Comparison of ENCODE assay signal across 8 cellular contexts in genomic region chr5:132257131-132258101, GRCh38. TPM values are rescaled to one million over a fixed set of nuclear protein-coding genes. Genes with fewer than 3 reads are reported as not detected.
DNase-seq lines count a peak whose midpoint lies in the region; ATAC-seq lines count a peak whose summit lies in the region.

A gene with protein sequence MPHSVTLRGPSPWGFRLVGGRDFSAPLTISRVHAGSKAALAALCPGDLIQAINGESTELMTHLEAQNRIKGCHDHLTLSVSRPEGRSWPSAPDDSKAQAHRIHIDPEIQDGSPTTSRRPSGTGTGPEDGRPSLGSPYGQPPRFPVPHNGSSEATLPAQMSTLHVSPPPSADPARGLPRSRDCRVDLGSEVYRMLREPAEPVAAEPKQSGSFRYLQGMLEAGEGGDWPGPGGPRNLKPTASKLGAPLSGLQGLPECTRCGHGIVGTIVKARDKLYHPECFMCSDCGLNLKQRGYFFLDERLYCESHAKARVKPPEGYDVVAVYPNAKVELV (plus strand): TSS chr5:132257696. CDS start chr5:132257735, 39 bp downstream.

- peaks cover 11% of the 10 kb centered on the region for H3K4me1 Mint-ChIP-seq in activated CD8-positive, alpha-beta memory T cell treated with anti-CD3 and anti-CD28 coated beads, Interleukin-2, amount 10 ng/mL, durations not matched to agents 7 days and 5 days

- H3K27me3 Mint-ChIP-seq in activated CD8-positive, alpha-beta memory T cell treated with anti-CD3 and anti-CD28 coated beads, Interleukin-2, amount 10 ng/mL, durations not matched to agents 7 days and 5 days, result peaks cover 16% of the 10 kb centered on the region

- H3K9me3 Mint-ChIP-seq in activated CD8-positive, alpha-beta memory T cell treated with anti-CD3 and anti-CD28 coated beads, Interleukin-2, amount 10 ng/mL, durations not matched to agents 7 days and 5 days (ENCODE audit: low read depth), result no peaks in the 10 kb centered on the region

- CTCF ChIA-PET in activated CD8-positive, alpha-beta memory T cell treated with anti-CD3 and anti-CD28 coated beads, Interleukin-2, amount 10 ng/mL, durations not matched to agents 7 days and 5 days (lab: Charles Lee), result no interaction called here

- no peak within 1 kb of the TSS for H3K27ac Mint-ChIP-seq in activated CD8-positive, alpha-beta memory T cell treated with anti-CD3 and anti-CD28 coated beads, Interleukin-2, amount 10 ng/mL, durations not matched to agents 7 days and 5 days

- H3K4me3 Mint-ChIP-seq in activated CD8-positive, alpha-beta memory T cell treated with anti-CD3 and anti-CD28 coated beads, Interleukin-2, amount 10 ng/mL, durations not matched to agents 7 days and 5 days, result no peak within 1 kb of the TSS

- no peaks in the 10 kb centered on the region for H3K36me3 Mint-ChIP-seq in activated CD8-positive, alpha-beta memory T cell treated with anti-CD3 and anti-CD28 coated beads, Interleukin-2, amount 10 ng/mL, durations not matched to agents 7 days and 5 days

- intact Hi-C loops in left cardiac atrium (cut with DNase I), result no loop called here

- peak; percentile 28 for ATAC-seq in activated CD8-positive, alpha-beta memory T cell treated with anti-CD3 and anti-CD28 coated beads, Interleukin-2, amount 10 ng/mL, durations not matched to agents 7 days and 5 days
- ATAC-seq in left cardiac atrium, result peak; percentile 38 to 44
- ATAC-seq in GM19035 (IDR thresholded peaks at IDR 0.05; ENCODE audit: unreplicated experiment), result no peak
- ATAC-seq in HG03097 (IDR thresholded peaks at IDR 0.05; ENCODE audit: low FRiP score, unreplicated experiment), result no peak

- peak; percentile 92 for DNase-seq in GM03348 (ENCODE audit: low spot score)
- peak; percentile 36 for DNase-seq in activated CD8-positive, alpha-beta memory T cell treated with anti-CD3 and anti-CD28 coated beads, Interleukin-2, amount 10 ng/mL, durations not matched to agents 7 days and 5 days
- DNase-seq in left cardiac atrium, result peak; percentile 61
- DNase-seq in renal cortical epithelial cell (ENCODE audit: low read depth), result no peak
- no peak for DNase-seq in A172 (ENCODE audit: low spot score)
- DNase-seq in stimulated activated CD4-positive, alpha-beta T cell treated with anti-CD3 and anti-CD28 coated beads, Interleukin-2, amount 100 ng/mL, for 48 hours, result no peak

RNA-seq across cellular contexts. Expression of the gene that starts here (rescaled TPM):
- total RNA-seq in activated CD8-positive, alpha-beta memory T cell treated with anti-CD3 and anti-CD28 coated beads, Interleukin-2, amount 10 ng/mL, durations not matched to agents 7 days and 5 days, result 1 to 10 TPM in 1 of 2 experiments, not detected in 1; 2.3 TPM
- total RNA-seq in left cardiac atrium (10 to 100 TPM; 12.4 to 38.5 TPM), renal cortical epithelial cell (92.0 and 249 TPM in 2 replicates)
- total RNA-seq in A172 (2014; rRNA removed; shearing (Covaris generic)), result 0.05 TPM in 1 of 2 replicates, not detected in the other

Comparison
In these comparisons a context has a peak if more than half of its experiments do, and no peak if none do; other contexts are left out.
1. RNA of the gene that starts here (total RNA-seq): 92.0 to 249 TPM in renal cortical epithelial cell and 12.4 to 38.5 TPM in left cardiac atrium; 2.3 TPM in activated CD8-positive, alpha-beta memory T cell treated with anti-CD3 and anti-CD28 coated beads, Interleukin-2, amount 10 ng/mL, durations not matched to agents 7 days and 5 days and 0.05 TPM in A172; every median in the first group is over 4 times any median in the second.
2. DNase-seq: peak in GM03348 (single experiment), activated CD8-positive, alpha-beta memory T cell treated with anti-CD3 and anti-CD28 coated beads, Interleukin-2, amount 10 ng/mL, durations not matched to agents 7 days and 5 days (single experiment) and left cardiac atrium (single experiment); none in renal cortical epithelial cell (single experiment), A172 (single experiment) and stimulated activated CD4-positive, alpha-beta T cell treated with anti-CD3 and anti-CD28 coated beads, Interleukin-2, amount 100 ng/mL, for 48 hours (0 of 2).
3. ATAC-seq: peak in activated CD8-positive, alpha-beta memory T cell treated with anti-CD3 and anti-CD28 coated beads, Interleukin-2, amount 10 ng/mL, durations not matched to agents 7 days and 5 days (single experiment) and left cardiac atrium (2 of 2); none in GM19035 (single experiment) and HG03097 (single experiment).